Comparison of ENCODE assay signal across 8 cellular contexts in genomic region chr7:31735991-31736982, GRCh38. TPM values are rescaled to one million over a fixed set of nuclear protein-coding genes. Genes with fewer than 3 reads are reported as not detected.
A peak's percentile ranks its signal among the peaks of the same experiment; 100 is the strongest.
DNase-seq lines count a peak whose midpoint lies in the region; ATAC-seq and TF ChIP-seq lines count a peak whose summit lies in the region.

No MANE protein-coding gene starts in this region.

- TF ChIP-seq CTCF in brain microvascular endothelial cell (IDR thresholded peaks at IDR 0.05; ENCODE audit: low read depth, low read length, missing control alignments), result peak; percentile 91

- no peak overlapping the region for H3K27ac ChIP-seq in brain microvascular endothelial cell

- ATAC-seq in stimulated activated naive CD8-positive, alpha-beta T cell treated with anti-CD3 and anti-CD28 coated beads, Interleukin-15, Interleukin-2, amounts not matched to agents 100 U/mL and 50 U/mL, for 24 hours, result no peak
- no peak for ATAC-seq in GM19324 (IDR thresholded peaks at IDR 0.05; ENCODE audit: low FRiP score, unreplicated experiment)

- no peak overlapping the region for H3K4me3 ChIP-seq in brain microvascular endothelial cell (ENCODE audit: low read depth, low read length)

- DNase-seq in stimulated activated CD4-positive, alpha-beta T cell treated with anti-CD3 and anti-CD28 coated beads, Interleukin-15, amount 100 ng/mL, for 24 hours, result peak; percentile 31
- no peak for DNase-seq in stimulated activated CD4-positive, alpha-beta T cell treated with anti-CD3 and anti-CD28 coated beads, Interleukin-4, amount 100 ng/mL, for 24 hours
- peak; percentile 95 for DNase-seq in HT-29 (ENCODE audit: low spot score)
- DNase-seq in NCI-H82 (lab: John Stamatoyannopoulos, UW), result peak; percentile 86
- peak; percentile 48 for DNase-seq in brain microvascular endothelial cell
- DNase-seq in inferior parietal cortex (ENCODE audit: extremely low spot score), result peak; percentile 95
- DNase-seq in stimulated activated naive CD8-positive, alpha-beta T cell treated with anti-CD3 and anti-CD28 coated beads, Interleukin-15, Interleukin-2, amounts not matched to agents 100 U/mL and 50 U/mL, for 24 hours, result peak; percentile 8

- H3K27me3 ChIP-seq in brain microvascular endothelial cell (replicated peaks), result no peaks in the 10 kb centered on the region

- H3K36me3 ChIP-seq in brain microvascular endothelial cell (replicated peaks), result no peaks in the 10 kb centered on the region

- in situ Hi-C loops in brain microvascular endothelial cell (cut with HindIII; ENCODE audit: low pct_ligation_motif_present, low sequenced_read_pairs), result no loop called here

RNA-seq across cellular contexts. Expression of gene PPP1R17, which starts 49.3 kb away (rescaled TPM):
- not detected in 2 replicates for total RNA-seq in HT-29 (2014; rRNA removed; shearing (Covaris generic))
